ENCODE assay signal across 19 cellular contexts in genomic region chr11:79329561-79329960, GRCh38.
"Had no signal": no experiment of that assay in that cellular context is flagged by ENCODE, and none has a peak within 500 bp of the region (broad histone marks: within the 10 kb centered on the region; RNA-seq: fewer than 3 reads in every experiment).

No MANE protein-coding gene starts in this region.

- H3K4me3 ChIP-seq: PC-9, Peyer's patch, SJSA1, SK-N-MC had no signal

- H3K9me3 ChIP-seq: Peyer's patch, SJSA1 had no signal

- H3K36me3 ChIP-seq: Peyer's patch, SJSA1 had no signal

- H3K27me3 ChIP-seq: Peyer's patch, SJSA1 had no signal

- H3K4me2 ChIP-seq: PC-9 had no signal

- H3K27ac ChIP-seq: PC-9, Peyer's patch, SJSA1, SK-N-MC had no signal

- DNase-seq: KBM-7; NCI-H1048; NCI-H1105; NCI-H1417 treated with DMSO at 0.1 percent for 48 hours; NCI-H146; NCI-H1694 treated with DMSO at 0.1 percent for 48 hours; NCI-H1930; NCI-H2081; NCI-H2107; NCI-H524; NCI-H774; NK-92 treated with Interleukin-12 subunit alpha and Interleukin-12 subunit beta, amount 100 ng/mL, for 24 hours; OCI-M1; PC-9; Peyer's patch; SHP77 treated with DMSO at 0.1 percent for 48 hours had no signal

- H2AFZ ChIP-seq: PC-9 had no signal

- H3K4me1 ChIP-seq: Peyer's patch, SJSA1 had no signal

- ATAC-seq: Right ventricle myocardium inferior had no signal
